In genomic region chr5:10588109-10588775, GRCh38 we compare ENCODE assay signal across 3 cellular contexts.
A peak's percentile ranks its signal among the peaks of the same experiment; 100 is the strongest.
TF ChIP-seq lines count a peak whose summit lies in the region.

No MANE protein-coding gene starts in this region.

TF ChIP-seq in HEK293, 187 proteins besides CTCF, POLR2A, EP300 and RAD21 (continued from another document):
- TF ChIP-seq HIC1 (tag by site-specific recombination; IDR thresholded peaks at IDR 0.05): no peak
- TF ChIP-seq IKZF3 (tag by site-specific recombination; IDR thresholded peaks at IDR 0.05): 0 out of 2 replicates have a peak, but pooled peaks have one; percentile 20
- peak; percentile 57 for TF ChIP-seq PRDM1 (tag by site-specific recombination; IDR thresholded peaks at IDR 0.05)
- TF ChIP-seq ZNF248 (tag by site-specific recombination; IDR thresholded peaks at IDR 0.05): no peak
- TF ChIP-seq ZNF560 (tag by site-specific recombination; IDR thresholded peaks at IDR 0.05; ENCODE audit: borderline replicate concordance): no peak
TF ChIP-seq in HEK293: peak in this region for 2.

TF ChIP-seq in WTC11, 78 proteins besides CTCF, POLR2A, EP300 and RAD21 (continued from another document):
- TF ChIP-seq ZNF425 (CRISPR knock-in tag; conservative IDR thresholded peaks at IDR 0.05): no peak
- no peak for TF ChIP-seq PREB (CRISPR knock-in tag; IDR thresholded peaks at IDR 0.05; ENCODE audit: borderline replicate concordance)
- no peak for TF ChIP-seq TEAD4 (CRISPR knock-in tag; IDR thresholded peaks at IDR 0.05)
- no peak for TF ChIP-seq PRRX2 (CRISPR knock-in tag; IDR thresholded peaks at IDR 0.05)
- no peak for TF ChIP-seq E2F4 (CRISPR knock-in tag; IDR thresholded peaks at IDR 0.05; ENCODE audit: borderline replicate concordance, low read depth)
- no peak for TF ChIP-seq ZMAT4 (CRISPR knock-in tag; IDR thresholded peaks at IDR 0.05)
- TF ChIP-seq NFATC4 (CRISPR knock-in tag; IDR thresholded peaks at IDR 0.05): no peak
- TF ChIP-seq AFF4 (CRISPR knock-in tag; IDR thresholded peaks at IDR 0.05; ENCODE audit: borderline replicate concordance): no peak
- no peak for TF ChIP-seq EMX1 (CRISPR knock-in tag; IDR thresholded peaks at IDR 0.05)
- no peak for TF ChIP-seq OVOL2 (CRISPR knock-in tag; IDR thresholded peaks at IDR 0.05; ENCODE audit: borderline replicate concordance)

TF ChIP-seq in HepG2, 621 proteins besides CTCF, POLR2A, EP300 and RAD21 (continued from another document):
- TF ChIP-seq ZNF432 (CRISPR knock-in tag; IDR thresholded peaks at IDR 0.05; ENCODE audit: borderline replicate concordance): no peak
- TF ChIP-seq ZGPAT (CRISPR knock-in tag; IDR thresholded peaks at IDR 0.05): no peak
TF ChIP-seq in HepG2: peak in this region for 0.
